23 cellular contexts compared by ENCODE assay signal in the genomic region with DNA sequence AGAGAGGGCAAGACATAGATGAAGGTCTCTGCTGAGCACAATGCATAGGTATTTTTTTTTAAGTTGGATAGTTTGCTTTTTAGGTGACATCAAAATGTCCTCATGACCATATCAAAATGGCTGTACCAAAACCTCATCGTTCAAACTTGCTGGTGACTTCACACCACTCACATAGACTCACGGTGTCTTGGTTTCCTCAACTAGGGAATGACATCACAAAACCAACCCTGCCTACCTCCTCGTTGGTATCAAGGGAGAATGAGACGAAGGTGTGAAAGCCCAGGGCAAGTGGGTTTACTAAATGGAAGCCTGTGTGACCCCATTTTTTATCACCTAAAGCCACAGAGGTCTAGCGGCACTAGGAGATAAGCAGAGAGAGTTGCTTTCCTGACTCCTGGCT. TPM values are rescaled to one million over a fixed set of nuclear protein-coding genes. Genes with fewer than 3 reads are reported as not detected.
"Had no signal": no experiment of that assay in that cellular context is flagged by ENCODE, and none has a peak within 500 bp of the region (broad histone marks: within the 10 kb centered on the region; RNA-seq: fewer than 3 reads in every experiment).

No MANE protein-coding gene starts in this region.

- H3K4me1 ChIP-seq: foreskin keratinocyte, left ventricle myocardium inferior had no signal

- FAIRE-seq: bronchial epithelial cell had no signal

- H3K36me3 ChIP-seq: left ventricle myocardium inferior had no signal

- ATAC-seq: foreskin keratinocyte; right cardiac atrium; stimulated activated naive CD8-positive, alpha-beta T cell treated with anti-CD3 and anti-CD28 coated beads, Interleukin-15, amount 100 ng/mL, for 72 hours; T-helper 17 cell had no signal

- H3K4me1 Mint-ChIP-seq: memory B cell; stimulated activated naive CD8-positive, alpha-beta T cell treated with anti-CD3 and anti-CD28 coated beads, Interleukin-15, amount 100 ng/mL, for 72 hours had no signal

- H3K27ac Mint-ChIP-seq: activated naive CD8-positive, alpha-beta T cell; memory B cell; progenitor cell of endocrine pancreas; T-helper 17 cell; type B pancreatic cell had no signal

- H3K36me3 Mint-ChIP-seq: activated naive CD8-positive, alpha-beta T cell; memory B cell; type B pancreatic cell had no signal

- H3K4me3 ChIP-seq: dorsolateral prefrontal cortex, left ventricle myocardium inferior had no signal

- H3K27ac ChIP-seq: dorsolateral prefrontal cortex, foreskin keratinocyte, left ventricle myocardium inferior had no signal

- DNase-seq: activated CD4-positive, alpha-beta T cell treated with anti-CD3 and anti-CD28 coated beads, Interleukin-2, amount 50 U/mL, for 4 hours; dorsolateral prefrontal cortex; foreskin keratinocyte; glutamatergic neuron; hypothalamus; left ventricle myocardium inferior; right cardiac atrium; stimulated activated naive CD8-positive, alpha-beta T cell treated with anti-CD3 and anti-CD28 coated beads, Interleukin-15, amount 100 ng/mL, for 72 hours; T-helper 17 cell had no signal

- H3K9me3 Mint-ChIP-seq: memory B cell, type B pancreatic cell had no signal

- H3K4me3 Mint-ChIP-seq: activated naive CD8-positive, alpha-beta T cell; memory B cell; stimulated activated naive CD8-positive, alpha-beta T cell treated with anti-CD3 and anti-CD28 coated beads, Interleukin-15, amount 100 ng/mL, for 72 hours; T-helper 17 cell; type B pancreatic cell had no signal

RNA-seq across cellular contexts. Expression of gene PIGR, which starts 1.6 kb away (rescaled TPM):
- total RNA-seq: fibroblast of lung, foreskin keratinocyte, kidney epithelial cell, mononuclear cell, progenitor cell of endocrine pancreas, T-helper 17 cell had no signal
- polyA plus RNA-seq: fibroblast of lung, foreskin keratinocyte, neural cell had no signal

RNA-seq across cellular contexts. Expression of gene FCMR, which starts 23.0 kb away (rescaled TPM):
- total RNA-seq: bronchial epithelial cell, epithelial cell of proximal tubule, progenitor cell of endocrine pancreas had no signal
- polyA plus RNA-seq: neural cell had no signal

RNA-seq across cellular contexts. Expression of gene FCAMR, which starts 25.6 kb away (rescaled TPM):
- total RNA-seq: activated CD8-positive, alpha-beta memory T cell treated with anti-CD3 and anti-CD28 coated beads for 36 hours; bronchial epithelial cell; fibroblast of lung; foreskin keratinocyte; kidney epithelial cell; left ventricle myocardium inferior; mononuclear cell; omental fat pad; progenitor cell of endocrine pancreas; right cardiac atrium; skeletal muscle tissue; T-helper 17 cell; temporal lobe had no signal
- polyA plus RNA-seq: fibroblast of lung, foreskin keratinocyte, neural cell, right cardiac atrium had no signal

RNA-seq across cellular contexts. Expression of gene IL24, which starts 47.5 kb away (rescaled TPM):
- total RNA-seq: dorsolateral prefrontal cortex, left ventricle myocardium inferior, progenitor cell of endocrine pancreas, right cardiac atrium, skeletal muscle tissue, T-helper 17 cell, temporal lobe had no signal
- polyA plus RNA-seq: neural cell, right cardiac atrium had no signal
